Comparison of ENCODE assay signal across 22 cellular contexts in the genomic region with DNA sequence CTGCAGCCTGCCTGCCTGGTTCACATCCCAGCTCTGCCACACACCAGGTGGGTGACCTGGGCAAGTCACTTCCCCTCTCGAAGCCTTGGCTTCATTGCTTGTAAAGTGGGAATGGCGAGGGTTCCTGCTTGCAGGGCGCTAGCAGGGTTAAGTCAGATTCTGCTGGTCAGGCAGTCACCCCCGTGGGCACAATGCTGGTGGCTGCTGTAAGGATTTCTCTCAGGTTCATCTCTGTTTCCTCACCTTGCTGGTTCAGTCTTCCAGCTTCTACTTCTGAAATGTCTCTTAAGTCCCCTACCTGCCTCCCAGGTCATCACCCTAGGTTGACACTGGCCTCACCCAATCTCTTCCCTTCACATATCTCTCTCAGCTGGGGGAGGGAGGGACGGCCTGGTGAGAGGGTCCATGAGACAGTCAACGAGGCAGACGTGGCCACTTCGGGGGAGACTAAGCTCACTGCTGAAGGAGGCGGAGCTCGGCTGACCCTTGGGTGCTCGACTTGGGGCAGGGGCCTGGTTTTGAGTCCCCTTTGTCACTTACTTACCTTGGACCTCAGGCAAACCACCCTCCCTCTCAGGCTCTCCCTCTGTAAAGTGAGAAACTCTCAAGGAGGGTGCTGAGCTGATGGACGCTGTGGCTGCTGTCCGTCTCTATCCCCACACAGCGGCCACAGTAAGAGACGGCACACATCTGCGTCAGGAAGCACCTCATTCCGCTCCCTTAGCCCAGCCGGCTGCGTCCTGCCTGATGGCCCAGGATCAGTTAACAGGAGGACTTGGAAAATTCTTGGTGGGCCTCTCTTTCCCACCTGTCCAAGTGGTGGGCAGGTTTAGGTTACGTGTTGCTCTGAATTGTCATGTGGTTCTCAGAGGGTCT. TPM values are rescaled to one million over a fixed set of nuclear protein-coding genes. Genes with fewer than 3 reads are reported as not detected.
DNase-seq lines count a peak whose midpoint lies in the region; ATAC-seq and TF ChIP-seq lines count a peak whose summit lies in the region.
"Had no signal": no experiment of that assay in that cellular context is flagged by ENCODE, and none has a peak within 500 bp of the region (broad histone marks: within the 10 kb centered on the region; RNA-seq: fewer than 3 reads in every experiment).

No MANE protein-coding gene starts in this region.

- no peak overlapping the region for H3K4me2 ChIP-seq in smooth muscle cell

- WGBS in heart right ventricle, 2 donors, result 66 to 70% methylated on average over 20 of the region's 20 CpGs
- 87% methylated on average over 20 of the region's 20 CpGs for WGBS in smooth muscle cell (ENCODE audit: low lambda C conversion rate)

- H4K20me1 ChIP-seq in smooth muscle cell (ENCODE audit: low read depth), result no peaks in the 10 kb centered on the region

- H3K9ac ChIP-seq in smooth muscle cell (ENCODE audit: low read depth), result no peak overlapping the region
- H3K9ac ChIP-seq: GM23248 had no signal

- peak overlapping the region; percentile 12 for H3K27ac Mint-ChIP-seq in progenitor cell of endocrine pancreas

- TF ChIP-seq CTCF in 22Rv1 (IDR thresholded peaks at IDR 0.05) (no peak), VCaP (conservative IDR thresholded peaks at IDR 0.05) (peak; percentile 22), heart right ventricle (IDR thresholded peaks at IDR 0.05) (peak in 2 of 9 donors; percentile 5 to 21), progenitor cell of endocrine pancreas (IDR thresholded peaks at IDR 0.05; ENCODE audit: unreplicated experiment) (no peak), smooth muscle cell (IDR thresholded peaks at IDR 0.05; ENCODE audit: borderline replicate concordance, insufficient read depth, poor library complexity, severe bottlenecking) (no peak)

- no peak overlapping the region for H2AFZ ChIP-seq in smooth muscle cell (ENCODE audit: low read depth)
- H2AFZ ChIP-seq: GM23248 had no signal

- intact Hi-C loops in heart right ventricle (cut with DNase I), result loop anchor here in 1 of 10 donors (2.0 kb wide), 1 partner anchor 19 kb away; no protein-coding TSS in a partner anchor

- no peaks in the 10 kb centered on the region for H3K79me2 ChIP-seq in smooth muscle cell (ENCODE audit: low read depth)

- no peaks in the 10 kb centered on the region for H3K27me3 Mint-ChIP-seq in progenitor cell of endocrine pancreas

- no peaks in the 10 kb centered on the region for H3K27me3 ChIP-seq in heart right ventricle
- no peaks in the 10 kb centered on the region for H3K27me3 ChIP-seq in smooth muscle cell (ENCODE audit: low read depth)
- H3K27me3 ChIP-seq: gastrocnemius medialis, MG63, ovary, transverse colon had no signal

- no peak overlapping the region for H3K4me3 Mint-ChIP-seq in progenitor cell of endocrine pancreas (ENCODE audit: low read depth)
- H3K4me3 Mint-ChIP-seq: CD8-positive, alpha-beta memory T cell had no signal

- peaks cover 5% of the 10 kb centered on the region for H3K36me3 Mint-ChIP-seq in progenitor cell of endocrine pancreas (ENCODE audit: insufficient read depth)

- H3F3A ChIP-seq in smooth muscle cell (ENCODE audit: low read depth), result no peaks in the 10 kb centered on the region

- no peak for DNase-seq in heart right ventricle
- no peak for DNase-seq in progenitor cell of endocrine pancreas (ENCODE audit: low spot score, unreplicated experiment)
- DNase-seq in substantia nigra (lab: John Stamatoyannopoulos, UW), result no peak
- DNase-seq in smooth muscle cell (lab: John Stamatoyannopoulos, UW; ENCODE audit: unreplicated experiment), result no peak
- no peak for DNase-seq in activated gamma-delta T cell (lab: John Stamatoyannopoulos, UW)
- DNase-seq: ACHN; activated CD4-positive, alpha-beta T cell treated with anti-CD3 and anti-CD28 coated beads for 4 hours; activated CD8-positive, alpha-beta memory T cell treated with anti-CD3 and anti-CD28 coated beads, Interleukin-2, amount 50 U/mL, for 4 hours; activated naive CD4-positive, alpha-beta T cell treated with Interleukin-2 at 50 U/mL for 16 hours; CD8-positive, alpha-beta memory T cell; DMS79; gastrocnemius medialis; NCI-H1694 treated with DMSO at 0.1 percent for 48 hours; NCI-H226; NK-92 treated with Interleukin-12 subunit alpha and Interleukin-12 subunit beta, amount 100 ng/mL, for 24 hours; transverse colon had no signal

- peaks cover 3 to 77% (median 55%) of the 10 kb centered on the region in 9 donors for H3K4me1 ChIP-seq in heart right ventricle
- no peaks in the 10 kb centered on the region for H3K4me1 ChIP-seq in smooth muscle cell (ENCODE audit: low read depth)

- H3K9me3 Mint-ChIP-seq in progenitor cell of endocrine pancreas (ENCODE audit: low read depth), result no peaks in the 10 kb centered on the region
- H3K9me3 Mint-ChIP-seq: CD8-positive, alpha-beta memory T cell had no signal

- H3K9me3 ChIP-seq in heart right ventricle (no peaks in the 10 kb centered on the region), smooth muscle cell (replicated peaks; ENCODE audit: low read depth) (no peaks in the 10 kb centered on the region)
- H3K9me3 ChIP-seq: gastrocnemius medialis, MG63, ovary, transverse colon had no signal

- H3K4me3 ChIP-seq in heart right ventricle (no peak overlapping the region), smooth muscle cell (no peak overlapping the region)
- H3K4me3 ChIP-seq: gastrocnemius medialis, GM23248, MG63, ovary, transverse colon had no signal

- H3K27ac ChIP-seq in 22Rv1, result peak overlapping the region; percentile 47
- peak overlapping the region; percentile 93 for H3K27ac ChIP-seq in VCaP
- peak overlapping the region in 9 of 10 donors; percentile 3 to 86 (median 69) for H3K27ac ChIP-seq in heart right ventricle
- no peak overlapping the region for H3K27ac ChIP-seq in substantia nigra (ENCODE audit: low read depth, low read length, poor library complexity, severe bottlenecking)
- no peak overlapping the region for H3K27ac ChIP-seq in smooth muscle cell (ENCODE audit: low read depth)
- H3K27ac ChIP-seq: GM23248 had no signal

- H3K4me1 Mint-ChIP-seq in progenitor cell of endocrine pancreas (ENCODE audit: low read depth), result no peaks in the 10 kb centered on the region

- ATAC-seq in heart right ventricle (peak in 7 of 8 donors; percentile 6 to 47 (median 37)), GM18867 (IDR thresholded peaks at IDR 0.05; ENCODE audit: unreplicated experiment) (no peak)
- ATAC-seq: gastrocnemius medialis had no signal

- H3K36me3 ChIP-seq in heart right ventricle (peaks cover 0 to 66% (median 3%) of the 10 kb centered on the region in 9 donors), smooth muscle cell (ENCODE audit: low read depth) (no peaks in the 10 kb centered on the region)
- H3K36me3 ChIP-seq: gastrocnemius medialis, MG63, ovary, transverse colon had no signal

RNA-seq across cellular contexts. Expression of a gene that starts 11.4 kb away (rescaled TPM):
- total RNA-seq in heart right ventricle, result 100 to 1,000 TPM in 1 of 10 donors, 10 to 100 TPM in 9; 26.4 to 122 (median 62.5) TPM
- 10 to 100 TPM; 54.6 to 68.1 TPM for polyA plus RNA-seq in heart right ventricle
- total RNA-seq in progenitor cell of endocrine pancreas, result 56.4 and 58.2 TPM in 2 replicates
- 24.7 and 38.5 TPM in 2 replicates for total RNA-seq in smooth muscle cell
- polyA plus RNA-seq in smooth muscle cell, result 19.0 and 23.4 TPM in 2 replicates

Comparison
In these comparisons a context has a peak if more than half of its experiments do, and no peak if none do; other contexts are left out.
1. H3K27ac ChIP-seq: peak in 22Rv1 (single experiment), VCaP (single experiment) and heart right ventricle (9 of 10); none in substantia nigra (single experiment) and smooth muscle cell (single experiment).